23 cellular contexts compared by ENCODE assay signal in the genomic region with DNA sequence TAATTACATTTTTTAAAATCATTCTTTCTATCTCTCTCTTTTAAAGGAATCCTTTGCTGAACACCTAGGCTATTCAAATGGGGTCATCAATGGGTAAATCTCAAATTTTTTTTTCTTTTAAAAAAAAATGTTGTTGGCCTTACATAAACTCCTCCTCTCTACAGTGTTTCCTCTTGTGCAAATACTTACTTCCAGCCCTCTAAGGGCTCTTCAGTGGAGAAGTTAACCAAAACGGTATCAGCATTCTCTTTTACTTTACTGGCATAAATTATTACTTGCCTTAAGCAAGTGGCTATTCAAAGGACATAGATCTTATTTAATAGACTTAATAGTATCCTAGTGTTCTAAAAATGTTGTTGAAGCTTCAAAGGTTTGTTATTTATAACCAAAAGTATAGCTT.
"Had no signal": no experiment of that assay in that cellular context is flagged by ENCODE, and none has a peak within 500 bp of the region (broad histone marks: within the 10 kb centered on the region; RNA-seq: fewer than 3 reads in every experiment).

No MANE protein-coding gene starts in this region.

- H3K4me1 ChIP-seq: Peyer's patch, SJCRH30 had no signal

- H3K27ac ChIP-seq: brain microvascular endothelial cell, cardiac muscle cell, Peyer's patch, RWPE1, SJCRH30, WERI-Rb-1 had no signal

- H3K4me3 Mint-ChIP-seq: activated CD8-positive, alpha-beta T cell treated with anti-CD3 and anti-CD28 coated beads for 36 hours; activated naive CD4-positive, alpha-beta T cell treated with anti-CD3 and anti-CD28 coated beads, Interleukin-2, amount 10 ng/mL, durations not matched to agents 7 days and 5 days; activated naive CD8-positive, alpha-beta T cell treated with anti-CD3 and anti-CD28 coated beads for 36 hours; activated T-cell treated with anti-CD3 and anti-CD28 coated beads, Interleukin-2, amount 50 U/mL, for 72 hours had no signal

- ATAC-seq: activated CD8-positive, alpha-beta T cell treated with anti-CD3 and anti-CD28 coated beads for 36 hours; activated T-cell treated with anti-CD3 and anti-CD28 coated beads, Interleukin-2, amount 50 U/mL, for 72 hours; SK-N-SH treated with all-trans-retinoic acid at 6 μM for 48 hours had no signal

- DNase-seq: activated CD4-positive, alpha-beta T cell treated with anti-CD3 and anti-CD28 coated beads for 4 hours; activated CD8-positive, alpha-beta memory T cell treated with anti-CD3 and anti-CD28 coated beads, Interleukin-2, amount 50 U/mL, for 4 hours; activated CD8-positive, alpha-beta T cell treated with anti-CD3 and anti-CD28 coated beads for 36 hours; activated gamma-delta T cell treated with Interleukin-2 at 50 U/mL for 16 hours; activated naive CD4-positive, alpha-beta T cell treated with anti-CD3 and anti-CD28 coated beads, Interleukin-2, amount 10 ng/mL, durations not matched to agents 7 days and 5 days; activated naive CD8-positive, alpha-beta T cell treated with anti-CD3 and anti-CD28 coated beads for 36 hours; activated T-cell treated with anti-CD3 and anti-CD28 coated beads, Interleukin-2, amount 50 U/mL, for 72 hours; brain microvascular endothelial cell; KG1; NCI-H1048; NCI-H146; NCI-H2029; NCI-H446; NCI-H524; Peyer's patch; Right ventricle myocardium superior; SJCRH30; T-helper 2 cell; WERI-Rb-1 had no signal

- H3K27ac Mint-ChIP-seq: activated CD8-positive, alpha-beta T cell treated with anti-CD3 and anti-CD28 coated beads for 36 hours; activated naive CD4-positive, alpha-beta T cell treated with anti-CD3 and anti-CD28 coated beads, Interleukin-2, amount 10 ng/mL, durations not matched to agents 7 days and 5 days; activated naive CD8-positive, alpha-beta T cell treated with anti-CD3 and anti-CD28 coated beads for 36 hours; activated T-cell treated with anti-CD3 and anti-CD28 coated beads, Interleukin-2, amount 50 U/mL, for 72 hours; activated T-helper 2 cell treated with anti-CD3 and anti-CD28 coated beads, Interferon-gamma antibody, Interleukin-2, Interleukin-4, amounts not matched to agents 10 μg/mL and 5 μg/mL and 100 μg/mL, durations not matched to agents 14 hours and 24 hours and 36 hours had no signal

- H3K4me1 Mint-ChIP-seq: activated naive CD4-positive, alpha-beta T cell treated with anti-CD3 and anti-CD28 coated beads, Interleukin-2, amount 10 ng/mL, durations not matched to agents 7 days and 5 days had no signal

- H3K27me3 Mint-ChIP-seq: activated CD8-positive, alpha-beta T cell treated with anti-CD3 and anti-CD28 coated beads for 36 hours; activated naive CD4-positive, alpha-beta T cell treated with anti-CD3 and anti-CD28 coated beads, Interleukin-2, amount 10 ng/mL, durations not matched to agents 7 days and 5 days; activated naive CD8-positive, alpha-beta T cell treated with anti-CD3 and anti-CD28 coated beads for 36 hours had no signal

- H3K27me3 ChIP-seq: brain microvascular endothelial cell, cardiac muscle cell, Peyer's patch, SJCRH30 had no signal

- H3K36me3 ChIP-seq: cardiac muscle cell had no signal

- H3K4me3 ChIP-seq: cardiac muscle cell, Peyer's patch, SJCRH30 had no signal

- H3K9me3 ChIP-seq: Peyer's patch, SJCRH30 had no signal
